Comparison of ENCODE assay signal across 30 cellular contexts in genomic region chr15:67210555-67211168, GRCh38.
"Had no signal": no experiment of that assay in that cellular context is flagged by ENCODE, and none has a peak within 500 bp of the region (broad histone marks: within the 10 kb centered on the region; RNA-seq: fewer than 3 reads in every experiment).

No MANE protein-coding gene starts in this region.

- H3K4me3 ChIP-seq: gastroesophageal sphincter, psoas muscle, thoracic aorta, vagina had no signal

- H3K9me3 ChIP-seq: gastroesophageal sphincter, psoas muscle, thoracic aorta, vagina had no signal

- H3K27ac ChIP-seq: gastroesophageal sphincter, parathyroid adenoma, psoas muscle, thoracic aorta, vagina had no signal

- H3K4me1 ChIP-seq: parathyroid adenoma, vagina had no signal

- H3K79me2 ChIP-seq: parathyroid adenoma had no signal

- H3K9me3 Mint-ChIP-seq: activated B cell treated with CpG ODN at 0.5 μM for 24 hours; activated CD8-positive, alpha-beta T cell treated with anti-CD3 and anti-CD28 coated beads for 36 hours; activated naive CD8-positive, alpha-beta T cell treated with anti-CD3 and anti-CD28 coated beads, Interleukin-2, amount 50 U/mL, for 24 hours; activated T-cell treated with anti-CD3 and anti-CD28 coated beads, Interleukin-2, amount 50 U/mL, for 4 hours; activated T-helper 17 cell treated with anti-CD3 and anti-CD28 coated beads, Interleukin-2, amount 50 U/mL, for 72 hours; immature natural killer cell; naive thymus-derived CD4-positive, alpha-beta T cell had no signal

- ATAC-seq: activated CD8-positive, alpha-beta T cell treated with anti-CD3 and anti-CD28 coated beads for 36 hours; activated naive CD8-positive, alpha-beta T cell treated with anti-CD3 and anti-CD28 coated beads, Interleukin-2, amount 50 U/mL, for 24 hours; activated T-cell treated with anti-CD3 and anti-CD28 coated beads, Interleukin-2, amount 50 U/mL, for 4 hours; activated T-helper 17 cell treated with anti-CD3 and anti-CD28 coated beads, Interleukin-2, amount 50 U/mL, for 72 hours; gastroesophageal sphincter; left colon; naive thymus-derived CD4-positive, alpha-beta T cell; psoas muscle had no signal

- DNase-seq: activated B cell treated with CpG ODN at 0.5 μM for 24 hours; activated CD4-positive, alpha-beta T cell treated with anti-CD3 and anti-CD28 coated beads, Interleukin-2, amount 50 U/mL, for 1 hour; activated CD8-positive, alpha-beta T cell treated with anti-CD3 and anti-CD28 coated beads for 36 hours; activated gamma-delta T cell treated with Interleukin-2 at 50 U/mL for 16 hours; activated naive CD4-positive, alpha-beta T cell treated with anti-CD3 and anti-CD28 coated beads, Interleukin-2, amount 50 U/mL, for 16 hours; activated naive CD8-positive, alpha-beta T cell treated with anti-CD3 and anti-CD28 coated beads, Interleukin-2, amount 50 U/mL, for 24 hours; activated T-cell treated with anti-CD3 and anti-CD28 coated beads, Interleukin-2, amount 50 U/mL, for 4 hours; amygdala; caudate nucleus; cortex of kidney; hypothalamus; immature natural killer cell; kidney; left colon; mammary epithelial cell; midbrain; naive thymus-derived CD4-positive, alpha-beta T cell; occipital lobe; psoas muscle; stimulated activated CD4-positive, alpha-beta T cell treated with anti-CD3 and anti-CD28 coated beads, Interleukin-15, amount 100 ng/mL, for 24 hours; stimulated activated CD4-positive, alpha-beta T cell treated with anti-CD3 and anti-CD28 coated beads, Interleukin-2, amount 100 ng/mL, for 24 hours; stimulated activated naive CD4-positive, alpha-beta T cell treated with Interleukin-2 at 50 U/mL for 16 hours; T-helper 2 cell; trophoblast cell had no signal

- H3K27me3 ChIP-seq: gastroesophageal sphincter, vagina had no signal

- H3K4me1 Mint-ChIP-seq: activated B cell treated with CpG ODN at 0.5 μM for 24 hours; activated naive CD8-positive, alpha-beta T cell treated with anti-CD3 and anti-CD28 coated beads, Interleukin-2, amount 50 U/mL, for 24 hours; activated T-helper 17 cell treated with anti-CD3 and anti-CD28 coated beads, Interleukin-2, amount 50 U/mL, for 72 hours; immature natural killer cell had no signal

- H3K27me3 Mint-ChIP-seq: activated B cell treated with CpG ODN at 0.5 μM for 24 hours; activated CD8-positive, alpha-beta T cell treated with anti-CD3 and anti-CD28 coated beads for 36 hours; activated naive CD8-positive, alpha-beta T cell treated with anti-CD3 and anti-CD28 coated beads, Interleukin-2, amount 50 U/mL, for 24 hours; activated T-helper 17 cell treated with anti-CD3 and anti-CD28 coated beads, Interleukin-2, amount 50 U/mL, for 72 hours; naive thymus-derived CD4-positive, alpha-beta T cell had no signal

- FAIRE-seq: endothelial cell of umbilical vein, kidney had no signal

- H3K9ac ChIP-seq: parathyroid adenoma had no signal

- H3K27ac Mint-ChIP-seq: activated B cell treated with CpG ODN at 0.5 μM for 24 hours; activated CD8-positive, alpha-beta T cell treated with anti-CD3 and anti-CD28 coated beads for 36 hours; activated naive CD8-positive, alpha-beta T cell treated with anti-CD3 and anti-CD28 coated beads, Interleukin-2, amount 50 U/mL, for 24 hours; activated T-helper 17 cell treated with anti-CD3 and anti-CD28 coated beads, Interleukin-2, amount 50 U/mL, for 72 hours; naive thymus-derived CD4-positive, alpha-beta T cell had no signal

- H2AFZ ChIP-seq: parathyroid adenoma had no signal

- H3K4me3 Mint-ChIP-seq: activated B cell treated with CpG ODN at 0.5 μM for 24 hours; activated CD8-positive, alpha-beta T cell treated with anti-CD3 and anti-CD28 coated beads for 36 hours; activated naive CD8-positive, alpha-beta T cell treated with anti-CD3 and anti-CD28 coated beads, Interleukin-2, amount 50 U/mL, for 24 hours; activated T-cell treated with anti-CD3 and anti-CD28 coated beads, Interleukin-2, amount 50 U/mL, for 4 hours; activated T-helper 17 cell treated with anti-CD3 and anti-CD28 coated beads, Interleukin-2, amount 50 U/mL, for 72 hours; immature natural killer cell; naive thymus-derived CD4-positive, alpha-beta T cell had no signal
